1 cellular context compared by ENCODE assay signal in the genomic region with DNA sequence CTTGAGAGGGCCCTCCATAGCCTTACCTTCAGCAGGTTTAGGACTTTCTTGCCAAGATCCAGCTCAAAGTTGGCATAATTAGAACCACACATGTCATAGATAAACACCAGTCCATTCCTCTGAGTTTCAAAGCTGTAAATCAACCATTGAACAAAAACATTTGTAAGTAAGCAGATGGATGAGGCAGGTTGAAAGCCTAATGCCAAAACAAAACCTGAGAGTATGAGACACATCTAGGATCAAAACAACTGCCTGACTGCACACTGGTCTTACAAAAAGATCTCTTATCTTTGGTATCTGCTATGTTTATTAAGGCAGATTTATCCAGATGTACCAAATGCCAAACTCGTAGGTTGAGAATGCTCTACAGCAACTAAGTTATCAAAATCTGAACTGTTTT.
TF ChIP-seq lines count a peak whose summit lies in the region.

No MANE protein-coding gene starts in this region.

TF ChIP-seq in IMR-90, 13 proteins besides CTCF, POLR2A, EP300 and RAD21 (continued from another document):
- no peak for TF ChIP-seq ELK1 (IDR thresholded peaks at IDR 0.05; ENCODE audit: borderline replicate concordance, low read depth, low read length)
- TF ChIP-seq NFE2L2 (IDR thresholded peaks at IDR 0.05; ENCODE audit: low read depth, low read length), result no peak
- TF ChIP-seq FOS (IDR thresholded peaks at IDR 0.05; ENCODE audit: low read depth, low read length), result no peak
